Comparison of ENCODE assay signal across 10 cellular contexts in the genomic region with DNA sequence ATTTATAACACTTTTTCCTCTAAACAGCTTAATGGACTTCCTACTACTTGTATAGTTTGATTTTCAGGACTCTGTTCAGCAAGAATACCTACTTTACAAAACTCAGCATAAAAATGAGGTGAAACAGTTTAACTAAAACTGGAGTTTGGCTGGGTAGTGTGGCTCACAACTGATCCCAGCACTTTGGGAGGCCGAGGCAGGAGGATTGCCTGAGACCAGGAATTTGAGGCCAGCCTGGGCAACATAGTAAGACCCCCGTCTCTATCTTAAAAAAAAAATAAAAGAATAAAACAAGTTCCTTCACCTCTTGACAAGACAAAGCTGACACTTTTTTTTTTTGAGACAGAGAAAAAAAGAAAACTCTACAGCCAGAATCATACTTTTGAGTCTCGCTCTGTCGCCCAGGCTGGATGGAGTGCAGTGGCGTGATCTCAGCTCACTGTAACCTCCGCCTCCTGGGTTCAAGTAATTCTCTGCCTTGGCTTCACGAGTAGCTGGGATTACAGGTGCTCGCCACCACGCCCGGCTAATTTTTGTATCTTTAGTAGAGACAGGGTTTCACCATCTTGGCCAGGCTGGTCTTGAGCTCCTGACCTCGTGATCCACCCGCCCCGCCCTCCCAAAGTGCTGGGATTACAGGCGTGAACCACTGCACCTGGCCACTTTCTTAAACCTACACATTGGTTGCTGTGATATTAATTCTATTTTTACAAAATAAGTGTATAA. TPM values are rescaled to one million over a fixed set of nuclear protein-coding genes. Genes with fewer than 3 reads are reported as not detected.
DNase-seq lines count a peak whose midpoint lies in the region; ATAC-seq and TF ChIP-seq lines count a peak whose summit lies in the region.
"Had no signal": no experiment of that assay in that cellular context is flagged by ENCODE, and none has a peak within 500 bp of the region (broad histone marks: within the 10 kb centered on the region; RNA-seq: fewer than 3 reads in every experiment).

No MANE protein-coding gene starts in this region.

- H3F3A ChIP-seq in DOHH2 (ENCODE audit: control insufficient read depth, insufficient read depth), result peaks cover 17% of the 10 kb centered on the region

- peak overlapping the region; percentile 99 for H3K4me2 ChIP-seq in DOHH2 (ENCODE audit: low read length)
- peak overlapping the region; percentile 87 for H3K4me2 ChIP-seq in osteoblast (ENCODE audit: insufficient read depth, low read length)

- H3K27ac Mint-ChIP-seq in brain, result peak overlapping the region in 3 of 5 experiments; percentile 30 to 38 (median 35)

- H3K4me1 ChIP-seq in DOHH2 (ENCODE audit: control insufficient read depth, low read length) (peaks cover 54% of the 10 kb centered on the region), NT2/D1 (ENCODE audit: insufficient read depth, insufficient read length) (peaks cover 6% of the 10 kb centered on the region), osteoblast (ENCODE audit: insufficient read depth, low read length) (peaks cover 30% of the 10 kb centered on the region)

- H3K79me2 ChIP-seq in DOHH2 (ENCODE audit: control insufficient read depth, low read length) (peaks cover 94% of the 10 kb centered on the region), osteoblast (ENCODE audit: insufficient read depth, low read length) (peaks cover 73% of the 10 kb centered on the region)

- H3K36me3 ChIP-seq in DOHH2 (ENCODE audit: control insufficient read depth, low read length) (peaks cover 85% of the 10 kb centered on the region), NT2/D1 (ENCODE audit: insufficient read depth, insufficient read length, low read length) (peaks cover 76% of the 10 kb centered on the region), osteoblast (ENCODE audit: insufficient read depth, low read length) (peaks cover 66% of the 10 kb centered on the region)

- H3K27ac ChIP-seq in DOHH2 (ENCODE audit: low read depth, low read length) (peak overlapping the region; percentile 25; the same call in 1 of the 2 replicates), osteoblast (ENCODE audit: low read depth, low read length) (no peak overlapping the region)
- H3K27ac ChIP-seq: SJSA1 had no signal

- ATAC-seq in HG03439 (IDR thresholded peaks at IDR 0.05; ENCODE audit: unreplicated experiment), result no peak
- ATAC-seq in GM18873 (IDR thresholded peaks at IDR 0.05; ENCODE audit: low FRiP score, unreplicated experiment), result no peak
- ATAC-seq in GM18868 (IDR thresholded peaks at IDR 0.05; ENCODE audit: unreplicated experiment), result no peak

- H3K9me3 ChIP-seq in DOHH2 (ENCODE audit: control insufficient read depth, insufficient read depth, low read length), result no peaks in the 10 kb centered on the region
- no peaks in the 10 kb centered on the region for H3K9me3 ChIP-seq in NT2/D1 (ENCODE audit: insufficient read depth, low read length)
- H3K9me3 ChIP-seq in osteoblast (ENCODE audit: low read depth, low read length), result no peaks in the 10 kb centered on the region

- H3K4me3 ChIP-seq in DOHH2 (ENCODE audit: low read length) (peak overlapping the region; percentile 96), NT2/D1 (ENCODE audit: insufficient read length, low read depth) (no peak overlapping the region), osteoblast (ENCODE audit: insufficient read depth, low read length) (no peak overlapping the region)
- H3K4me3 ChIP-seq: SJSA1 had no signal

- H3K27me3 Mint-ChIP-seq in brain, result no peaks in the 10 kb centered on the region

- H4K20me1 ChIP-seq in DOHH2 (ENCODE audit: control insufficient read depth, insufficient read depth, low read depth, low read length) (peaks cover 30% of the 10 kb centered on the region; the same call in 1 of the 2 replicates), osteoblast (ENCODE audit: insufficient read depth, low read length) (peaks cover 31% of the 10 kb centered on the region)

- DNase-seq in NT2/D1 (ENCODE audit: low read depth, low spot score), result no peak
- DNase-seq in osteoblast (ENCODE audit: insufficient read length, low spot score, missing footprints), result no peak
- DNase-seq in occipital lobe (lab: John Stamatoyannopoulos, UW), result no peak
- DNase-seq: stimulated activated naive CD4-positive, alpha-beta T cell had no signal

- no peak overlapping the region for H2AFZ ChIP-seq in osteoblast (ENCODE audit: low read length)

- H3K4me1 Mint-ChIP-seq in brain, result peaks cover 70% of the 10 kb centered on the region

- no peaks in the 10 kb centered on the region for H3K9me3 Mint-ChIP-seq in brain

- H3K27me3 ChIP-seq in DOHH2 (ENCODE audit: control insufficient read depth, low read length), result no peaks in the 10 kb centered on the region
- H3K27me3 ChIP-seq in NT2/D1 (ENCODE audit: insufficient read depth, insufficient read length), result no peaks in the 10 kb centered on the region
- no peaks in the 10 kb centered on the region for H3K27me3 ChIP-seq in osteoblast (ENCODE audit: insufficient read depth, low read length)
- H3K27me3 ChIP-seq: SJSA1 had no signal

- peak overlapping the region; percentile 27 for H3K9ac ChIP-seq in NT2/D1 (ENCODE audit: insufficient read length, low read depth)

- peak overlapping the region in 4 of 5 experiments; percentile 84 to 89 (median 85) for H3K4me3 Mint-ChIP-seq in brain

- TF ChIP-seq CTCF in DOHH2 (IDR thresholded peaks at IDR 0.05; ENCODE audit: low read depth, low read length, poor library complexity, severe bottlenecking), result no peak
- TF ChIP-seq CTCF in brain (conservative IDR thresholded peaks at IDR 0.05), result no peak
- no peak for TF ChIP-seq CTCF in osteoblast (IDR thresholded peaks at IDR 0.05; ENCODE audit: extremely low read depth, low read depth, low read length)

- H3K9me2 ChIP-seq in DOHH2 (replicated peaks; ENCODE audit: control insufficient read depth, low read length), result no peaks in the 10 kb centered on the region

- H3K36me3 Mint-ChIP-seq in brain, result peaks cover 62% of the 10 kb centered on the region

RNA-seq across cellular contexts. Expression of a gene that starts 2.6 kb away (rescaled TPM):
- polyA plus RNA-seq in brain (ENCODE audit: insufficient read depth, low read depth, low replicate concordance), result 7.8 TPM
- total RNA-seq in osteoblast (11.2 and 13.0 TPM in 2 replicates), occipital lobe (9.5 TPM)

RNA-seq across cellular contexts. Expression of a gene that starts 11.6 kb away (rescaled TPM):
- 44.5 TPM for polyA plus RNA-seq in brain (ENCODE audit: insufficient read depth, low read depth, low replicate concordance)
- total RNA-seq in osteoblast, result 34.0 and 38.6 TPM in 2 replicates
- 51.6 TPM for total RNA-seq in occipital lobe

RNA-seq across cellular contexts. Expression of a gene that starts 11.8 kb away (rescaled TPM):
- polyA plus RNA-seq in brain (ENCODE audit: insufficient read depth, low read depth, low replicate concordance), result 9.3 TPM
- total RNA-seq in osteoblast (20.6 and 22.8 TPM in 2 replicates), occipital lobe (14.2 TPM)

RNA-seq across cellular contexts. Expression of a gene that starts 16.6 kb away (rescaled TPM):
- 65.3 TPM for polyA plus RNA-seq in brain (ENCODE audit: insufficient read depth, low read depth, low replicate concordance)
- total RNA-seq in osteoblast (31.8 and 32.6 TPM in 2 replicates), occipital lobe (34.6 TPM)

RNA-seq across cellular contexts. Expression of a gene that starts 23.8 kb away (rescaled TPM):
- polyA plus RNA-seq in brain (ENCODE audit: insufficient read depth, low read depth, low replicate concordance), result not detected
- total RNA-seq in osteoblast, result 0.29 and 0.72 TPM in 2 replicates
- total RNA-seq in occipital lobe, result not detected
